In genomic region chr17:78342438-78343098, GRCh38 we compare ENCODE assay signal across 8 cellular contexts. TPM values are rescaled to one million over a fixed set of nuclear protein-coding genes. Genes with fewer than 3 reads are reported as not detected.
DNase-seq lines count a peak whose midpoint lies in the region; ATAC-seq and TF ChIP-seq lines count a peak whose summit lies in the region.

No MANE protein-coding gene starts in this region.

- no peak for DNase-seq in AG09309 (ENCODE audit: low read depth)
- DNase-seq in MG63, result peak; percentile 95
- peak; percentile 91 for DNase-seq in MCF 10A (ENCODE audit: unreplicated experiment)
- DNase-seq in testis, result peak; percentile 64
- no peak for DNase-seq in activated effector memory CD4-positive, alpha-beta T cell treated with Interleukin-2 at 50 U/mL for 16 hours

- 13 to 22% methylated on average over 13 to 26 of the region's 26 CpGs for WGBS in testis, 2 donors

- no peaks in the 10 kb centered on the region for H3K27me3 Mint-ChIP-seq in MCF 10A (ENCODE audit: insufficient read depth, unreplicated experiment)

- no peak for ATAC-seq in HG02678 (IDR thresholded peaks at IDR 0.05; ENCODE audit: unreplicated experiment)
- no peak for ATAC-seq in HG03097 (IDR thresholded peaks at IDR 0.05; ENCODE audit: low FRiP score, unreplicated experiment)

- H3K4me3 Mint-ChIP-seq in MCF 10A (ENCODE audit: unreplicated experiment), result peak overlapping the region; percentile 63

- POLR2A ChIA-PET in MCF 10A (lab: Yijun Ruan, JAX), result interaction anchor here (0.6 to 5.7 kb wide), 11 partner anchors 8 to 228 kb away, joined by 3 to 60 read pairs (median 5); partner anchors contain the start of genes PGS1 and SOCS3

- H3K27me3 ChIP-seq in MG63 (no peaks in the 10 kb centered on the region), layer of hippocampus (ENCODE audit: control insufficient read depth, insufficient read depth, low read length) (no peaks in the 10 kb centered on the region), testis (no peaks in the 10 kb centered on the region)

- intact Hi-C loops in MCF 10A (cut with micrococcal nuclease), result loop anchor here (1.0 to 2.0 kb wide), 3 partner anchors 9 to 28 kb away; partner anchors contain the start of gene SOCS3
- intact Hi-C loops in testis (cut with DNase I; ENCODE audit: low total_unique reads), result no loop called here

- peak overlapping the region; percentile 50 for H3K27ac Mint-ChIP-seq in MCF 10A (ENCODE audit: low read depth, unreplicated experiment)

- peaks cover 23% of the 10 kb centered on the region for H3K4me1 ChIP-seq in testis

- no TSS peak for BruUV-seq in MCF 10A (replicated peaks; lab: Mats Ljungman, UMichigan)

- H3K4me3 ChIP-seq in AG09309 (ENCODE audit: control insufficient read depth, low read depth, low read length) (peak overlapping the region; percentile 35), MG63 (peak overlapping the region; percentile 42), testis (peak overlapping the region; percentile 45 to 52)

- H3K9me3 ChIP-seq in MG63 (no peaks in the 10 kb centered on the region), testis (no peaks in the 10 kb centered on the region)

- CTCF ChIA-PET in MCF 10A (lab: Yijun Ruan, JAX), result interaction anchor here (0.6 to 0.8 kb wide), 2 partner anchors 74 to 633 kb away, joined by 3 to 5 read pairs; no protein-coding TSS in a partner anchor

- TF ChIP-seq POLR2A in testis (IDR thresholded peaks at IDR 0.05), result no peak

- TF ChIP-seq CTCF in AG09309 (IDR thresholded peaks at IDR 0.05; ENCODE audit: control insufficient read depth, insufficient read depth, low read depth, low read length, missing control alignments) (no peak), MCF 10A (IDR thresholded peaks at IDR 0.05; ENCODE audit: unreplicated experiment) (no peak), testis (IDR thresholded peaks at IDR 0.05) (no peak)

- peaks cover 32% of the 10 kb centered on the region for H3K4me1 Mint-ChIP-seq in MCF 10A (ENCODE audit: insufficient read depth, unreplicated experiment)

- H3K36me3 ChIP-seq in MG63, result no peaks in the 10 kb centered on the region
- H3K36me3 ChIP-seq in testis (ENCODE audit: low read depth, missing control alignments), result no peaks in the 10 kb centered on the region

- H3K36me3 Mint-ChIP-seq in MCF 10A (ENCODE audit: insufficient read depth, unreplicated experiment), result peaks cover 7% of the 10 kb centered on the region

- H3K27ac ChIP-seq in layer of hippocampus (ENCODE audit: low read depth, low read length) (peak overlapping the region; percentile 85), testis (peak overlapping the region; percentile 55 to 81)

- no peaks in the 10 kb centered on the region for H3K9me3 Mint-ChIP-seq in MCF 10A (ENCODE audit: unreplicated experiment)

RNA-seq across cellular contexts. Expression of gene SOCS3, which starts 17.3 kb away (rescaled TPM):
- 23.4 and 32.9 TPM in 2 replicates for total RNA-seq in MG63 (2014; rRNA removed; shearing (Covaris generic); ENCODE audit: low replicate concordance)
- total RNA-seq in MCF 10A (2022), result 2.5 and 4.8 TPM in 2 replicates
- 10 to 100 TPM in 1 of 2 donors, 1 to 10 TPM in 1; 2.2 to 17.8 TPM for total RNA-seq in testis
- polyA plus RNA-seq in testis (ENCODE audit: insufficient read depth, low read depth, low replicate concordance), result 9.6 TPM

RNA-seq across cellular contexts. Expression of gene PGS1, which starts 35.9 kb away (rescaled TPM):
- total RNA-seq in MG63 (2014; rRNA removed; shearing (Covaris generic); ENCODE audit: low replicate concordance), result 47.3 and 48.7 TPM in 2 replicates
- total RNA-seq in MCF 10A (2022) (25.7 and 31.8 TPM in 2 replicates), testis (10 to 100 TPM; 50.4 to 58.4 TPM)
- 34.9 TPM for polyA plus RNA-seq in testis (ENCODE audit: insufficient read depth, low read depth, low replicate concordance)

Comparison
In these comparisons a context has a peak if more than half of its experiments do, and no peak if none do; other contexts are left out.
1. DNase-seq: peak in MG63 (single experiment), MCF 10A (single experiment) and testis (single experiment); none in AG09309 (single experiment) and activated effector memory CD4-positive, alpha-beta T cell treated with Interleukin-2 at 50 U/mL for 16 hours (single experiment).
2. Peak in every context shown above with its lines, with median percentiles within 50 percentile points of each other: H3K4me3 ChIP-seq.